Comparison of ENCODE assay signal across 15 cellular contexts in the genomic region with DNA sequence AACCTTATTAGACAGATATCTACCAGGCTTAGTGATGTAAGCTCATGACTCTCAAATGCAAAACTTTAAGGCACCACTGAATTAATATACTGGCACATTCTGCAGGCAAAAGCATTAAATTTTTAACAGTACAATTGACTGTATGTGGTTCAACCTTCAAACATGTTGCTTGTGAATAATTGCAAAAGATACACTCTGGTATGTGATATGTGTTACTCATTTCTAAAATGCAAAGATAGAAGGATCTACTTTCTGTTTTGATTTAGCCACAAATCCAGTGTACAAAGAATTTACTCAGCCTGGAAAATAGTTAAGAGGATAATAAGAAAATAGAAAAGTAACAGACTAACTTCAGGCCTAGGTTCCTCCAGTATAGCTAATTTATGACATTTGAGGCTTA.
DNase-seq lines count a peak whose midpoint lies in the region; ATAC-seq and TF ChIP-seq lines count a peak whose summit lies in the region.
"Had no signal": no experiment of that assay in that cellular context is flagged by ENCODE, and none has a peak within 500 bp of the region (broad histone marks: within the 10 kb centered on the region; RNA-seq: fewer than 3 reads in every experiment).

No MANE protein-coding gene starts in this region.

- no peaks in the 10 kb centered on the region for H3K36me3 ChIP-seq in mesenchymal stem cell (ENCODE audit: control insufficient read depth in 1 of 2, insufficient read depth in 2 of 2, low read depth in 1 of 2, low read length in 2 of 2)
- no peaks in the 10 kb centered on the region for H3K36me3 ChIP-seq in ascending aorta
- H3K36me3 ChIP-seq: HAP-1 had no signal

- H2BK120ac ChIP-seq in mesenchymal stem cell (ENCODE audit: low read depth, low read length), result no peak overlapping the region

- no peak overlapping the region for H3K18ac ChIP-seq in mesenchymal stem cell (ENCODE audit: low read depth in 1 of 2, low read length in 2 of 2)

- in situ Hi-C loops in ACHN (cut with HindIII; ENCODE audit: low pct_ligation_motif_present, low pct_unique_long_range_greater_than_20kb, low sequenced_read_pairs), result no loop called here

- H4K8ac ChIP-seq in mesenchymal stem cell (ENCODE audit: low read length), result no peak overlapping the region

- intact Hi-C loops in Right ventricle myocardium inferior (cut with DNase I), result no loop called here
- intact Hi-C loops in ascending aorta (cut with DNase I), result no loop called here

- no peak for TF ChIP-seq CTCF in choroid plexus epithelial cell (conservative IDR thresholded peaks at IDR 0.05; ENCODE audit: low read depth, low read length)
- TF ChIP-seq CTCF in ascending aorta (IDR thresholded peaks at IDR 0.05), result no peak

- H3K9ac ChIP-seq in mesenchymal stem cell (ENCODE audit: low read length), result peak overlapping the region; percentile 35

- no peak overlapping the region for H3K4ac ChIP-seq in mesenchymal stem cell (ENCODE audit: low read depth in 1 of 2, low read length in 2 of 2)

- H3K27me3 ChIP-seq in mesenchymal stem cell (ENCODE audit: control insufficient read depth in 1 of 2, insufficient read depth in 1 of 2, low read length in 2 of 2), result no peaks in the 10 kb centered on the region
- H3K27me3 ChIP-seq in ascending aorta, result no peaks in the 10 kb centered on the region

- H4K91ac ChIP-seq in mesenchymal stem cell (ENCODE audit: low read length), result no peak overlapping the region

- H2AK5ac ChIP-seq in mesenchymal stem cell (ENCODE audit: low read length, severe bottlenecking), result no peak overlapping the region

- H3K9me3 ChIP-seq in mesenchymal stem cell (ENCODE audit: control insufficient read depth, low read length), result no peaks in the 10 kb centered on the region
- no peaks in the 10 kb centered on the region for H3K9me3 ChIP-seq in ascending aorta
- H3K9me3 ChIP-seq: A549, Caco-2, HAP-1 had no signal

- no peak overlapping the region for H3K14ac ChIP-seq in mesenchymal stem cell (ENCODE audit: low read length in 2 of 2)

- no peak overlapping the region for H3K23ac ChIP-seq in mesenchymal stem cell (ENCODE audit: low read length in 2 of 2)

- H3K4me2 ChIP-seq in mesenchymal stem cell (ENCODE audit: low read length, poor library complexity, severe bottlenecking), result no peak overlapping the region
- H3K4me2 ChIP-seq: A549 had no signal

- H3K4me1 ChIP-seq in mesenchymal stem cell (ENCODE audit: control insufficient read depth, insufficient read depth, low read depth, low read length) (peaks cover 1% of the 10 kb centered on the region), ascending aorta (no peaks in the 10 kb centered on the region)
- H3K4me1 ChIP-seq: A549, HAP-1 had no signal

- H3K27ac ChIP-seq in mesenchymal stem cell (ENCODE audit: low read length, poor library complexity, severe bottlenecking), result no peak overlapping the region
- H3K27ac ChIP-seq in ascending aorta, result no peak overlapping the region
- H3K27ac ChIP-seq: A549 had no signal

- ATAC-seq in GM18870 (IDR thresholded peaks at IDR 0.05; ENCODE audit: unreplicated experiment) (peak; percentile 46), Right ventricle myocardium inferior (no peak)
- ATAC-seq: A549 had no signal

- H3K4me3 ChIP-seq in choroid plexus epithelial cell (ENCODE audit: low read depth, low read length) (no peak overlapping the region), mesenchymal stem cell (ENCODE audit: insufficient read depth in 1 of 2, low read depth in 1 of 2, low read length in 2 of 2) (no peak overlapping the region), ascending aorta (no peak overlapping the region)
- H3K4me3 ChIP-seq: A549, HAP-1 had no signal

- no peaks in the 10 kb centered on the region for H3K79me1 ChIP-seq in mesenchymal stem cell (replicated peaks; ENCODE audit: low read length, poor library complexity, severe bottlenecking)

- H2AFZ ChIP-seq in mesenchymal stem cell (ENCODE audit: low read depth, low read length), result no peak overlapping the region

- peak; percentile 30 for DNase-seq in ACHN
- DNase-seq in choroid plexus epithelial cell (ENCODE audit: low read depth), result peak; percentile 38
- DNase-seq in mesenchymal stem cell, result no peak
- DNase-seq in Right ventricle myocardium inferior (ENCODE audit: missing footprints), result no peak
- DNase-seq in RKO (ENCODE audit: low spot score), result no peak
- DNase-seq in NCI-H1105 treated with DMSO at 0.1 percent for 48 hours (lab: John Stamatoyannopoulos, UW), result no peak
- DNase-seq in ascending aorta (ENCODE audit: low spot score in 2 of 2), result no peak
- DNase-seq: Caco-2; CD8-positive, alpha-beta memory T cell; DND-41; GDM1; IMR-90 had no signal

- no peak overlapping the region for H2BK5ac ChIP-seq in mesenchymal stem cell (ENCODE audit: low read depth, low read length, poor library complexity, severe bottlenecking)

- H2BK15ac ChIP-seq in mesenchymal stem cell (ENCODE audit: low read depth, poor library complexity, severe bottlenecking), result no peak overlapping the region

- H2BK12ac ChIP-seq in mesenchymal stem cell (ENCODE audit: low read length in 2 of 2), result no peak overlapping the region

Comparison
In these comparisons a context has a peak if more than half of its experiments do, and no peak if none do; other contexts are left out.
1. DNase-seq: peak in ACHN (single experiment) and choroid plexus epithelial cell (single experiment); none in mesenchymal stem cell (single experiment), Right ventricle myocardium inferior (single experiment), RKO (single experiment), NCI-H1105 treated with DMSO at 0.1 percent for 48 hours (single experiment) and ascending aorta (0 of 2).